Comparison of ENCODE assay signal across 8 cellular contexts in genomic region chr6:99393366-99393697, GRCh38. TPM values are rescaled to one million over a fixed set of nuclear protein-coding genes. Genes with fewer than 3 reads are reported as not detected.
DNase-seq lines count a peak whose midpoint lies in the region; ATAC-seq and TF ChIP-seq lines count a peak whose summit lies in the region.

No MANE protein-coding gene starts in this region.

- WGBS in sigmoid colon, 2 donors = 27 to 28% methylated on average over 2 of the region's 2 CpGs

- H3K27me3 ChIP-seq in SJCRH30 = no peaks in the 10 kb centered on the region
- no peaks in the 10 kb centered on the region for H3K27me3 ChIP-seq in sigmoid colon

- peak overlapping the region; percentile 74 for H3K4me3 ChIP-seq in SJCRH30
- H3K4me3 ChIP-seq in fibroblast of villous mesenchyme (ENCODE audit: low read depth, low read length) = peak overlapping the region; percentile 94
- H3K4me3 ChIP-seq in sigmoid colon = peak overlapping the region; percentile 69 to 88 (median 75)

- ATAC-seq in GM18870 (IDR thresholded peaks at IDR 0.05; ENCODE audit: unreplicated experiment) (peak; percentile 27), HG02678 (IDR thresholded peaks at IDR 0.05; ENCODE audit: unreplicated experiment) (peak; percentile 19)

- no peaks in the 10 kb centered on the region for H3K4me1 ChIP-seq in SJCRH30
- H3K4me1 ChIP-seq in sigmoid colon = peaks cover 0 to 9% (median 4%) of the 10 kb centered on the region in 4 donors

- H3K9me3 ChIP-seq in SJCRH30 (replicated peaks) (no peaks in the 10 kb centered on the region), sigmoid colon (no peaks in the 10 kb centered on the region)

- DNase-seq in SJCRH30 (no peak), fibroblast of villous mesenchyme (ENCODE audit: low read depth) (no peak), sigmoid colon (no peak), KG1 (lab: John Stamatoyannopoulos, UW) (no peak), iPS-NIHi7 (ENCODE audit: extremely low spot score) (no peak), substantia nigra (lab: John Stamatoyannopoulos, UW) (no peak)

- H3K27ac ChIP-seq in SJCRH30 = peak overlapping the region; percentile 78
- H3K27ac ChIP-seq in sigmoid colon = peak overlapping the region; percentile 83 to 86 (median 86)
- H3K27ac ChIP-seq in substantia nigra (ENCODE audit: low read depth, low read length, poor library complexity, severe bottlenecking) = no peak overlapping the region

- no peak for TF ChIP-seq EP300 in sigmoid colon (IDR thresholded peaks at IDR 0.05)

- TF ChIP-seq CTCF in fibroblast of villous mesenchyme (IDR thresholded peaks at IDR 0.05; ENCODE audit: insufficient read depth, low read depth, low read length) = no peak
- TF ChIP-seq CTCF in sigmoid colon (IDR thresholded peaks at IDR 0.05) = no peak

- H3K36me3 ChIP-seq in SJCRH30 = peaks cover 6% of the 10 kb centered on the region; the same call in 1 of the 2 replicates
- H3K36me3 ChIP-seq in sigmoid colon = peaks cover 0 to 13% (median 0%) of the 10 kb centered on the region in 4 donors

- intact Hi-C loops in sigmoid colon (cut with DNase I) = loop anchor here (2.0 kb wide), 1 partner anchor 59 kb away; no protein-coding TSS in a partner anchor

- no peak for TF ChIP-seq POLR2A in sigmoid colon (IDR thresholded peaks at IDR 0.05)

RNA-seq across cellular contexts. Expression of gene COQ3, which starts 0.7 kb away (rescaled TPM):
- total RNA-seq in SJCRH30 (2014; rRNA removed; shearing (Covaris generic)) = 13.9 and 15.9 TPM in 2 replicates
- total RNA-seq in fibroblast of villous mesenchyme = 6.1 and 9.1 TPM in 2 replicates
- 1 to 10 TPM; 3.0 to 7.9 (median 7.4) TPM for total RNA-seq in sigmoid colon
- polyA plus RNA-seq in sigmoid colon = 10 to 100 TPM; 10.5 to 13.2 (median 12.6) TPM

RNA-seq across cellular contexts. Expression of gene PNISR, which starts 31.8 kb away (rescaled TPM):
- 74.4 and 110 TPM in 2 replicates for total RNA-seq in SJCRH30 (2014; rRNA removed; shearing (Covaris generic))
- total RNA-seq in fibroblast of villous mesenchyme = 44.8 and 82.0 TPM in 2 replicates
- 100 to 1,000 TPM; 135 to 253 (median 150) TPM for total RNA-seq in sigmoid colon
- polyA plus RNA-seq in sigmoid colon = 10 to 100 TPM in 2 of 3 donors, 1 to 10 TPM in 1; 9.5 to 46.3 (median 18.0) TPM

RNA-seq across cellular contexts. Expression of gene FAXC, which starts 43.9 kb away (rescaled TPM):
- total RNA-seq in SJCRH30 (2014; rRNA removed; shearing (Covaris generic)) = 5.0 and 7.4 TPM in 2 replicates
- total RNA-seq in fibroblast of villous mesenchyme = 0.32 and 2.2 TPM in 2 replicates
- 10 to 100 TPM; 23.1 to 54.0 (median 39.0) TPM for total RNA-seq in sigmoid colon
- polyA plus RNA-seq in sigmoid colon = 1 to 10 TPM in 2 of 3 donors, under 1 TPM in 1; under 0.01 to 2.3 (median 1.4) TPM
